In the genomic region with DNA sequence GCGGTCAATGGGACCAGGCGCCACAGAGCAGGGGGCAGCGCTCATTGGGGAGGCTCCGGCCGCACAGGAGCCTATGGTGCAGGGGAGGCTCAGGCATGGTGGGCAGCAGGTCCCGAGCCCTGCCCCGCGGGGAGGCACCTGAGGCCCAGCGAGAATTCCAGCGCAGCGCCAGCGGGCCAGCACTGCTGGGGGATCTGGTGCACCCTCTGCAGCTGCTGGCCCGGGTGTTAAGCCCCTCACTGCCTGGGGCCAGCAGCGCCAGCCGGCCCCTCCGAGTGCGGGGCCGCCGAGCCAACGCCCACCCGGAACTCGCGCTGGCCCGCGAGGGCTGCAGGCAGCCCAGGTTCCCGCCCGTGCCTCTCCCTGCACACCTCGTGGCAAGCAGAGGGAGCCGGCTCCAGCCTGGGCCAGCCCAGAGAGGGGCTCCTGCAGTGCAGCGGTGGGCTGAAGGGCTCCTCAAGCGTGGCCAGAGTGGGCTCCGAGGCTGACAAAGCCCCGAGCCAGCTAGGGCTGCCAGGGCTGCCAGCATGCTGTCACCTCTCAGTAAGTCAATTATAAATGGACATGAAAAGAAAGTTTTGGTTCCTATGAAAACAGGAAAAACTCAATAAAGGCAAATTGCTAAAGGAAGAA, we compare ENCODE assay signal across 9 cellular contexts. TPM values are rescaled to one million over a fixed set of nuclear protein-coding genes. Genes with fewer than 3 reads are reported as not detected.
"Had no signal": no experiment of that assay in that cellular context is flagged by ENCODE, and none has a peak within 500 bp of the region (broad histone marks: within the 10 kb centered on the region; RNA-seq: fewer than 3 reads in every experiment).

No MANE protein-coding gene starts in this region.

- H3K9ac ChIP-seq: GM23248, KMS-11 had no signal

- H2AFZ ChIP-seq: GM23248 had no signal

- H3K27ac ChIP-seq: GM23248, HL-60, KMS-11 had no signal

- H3K4me3 ChIP-seq: GM23248, HAP-1 had no signal

- H3K9me3 ChIP-seq: HAP-1 had no signal

- H3K4me1 ChIP-seq: HAP-1 had no signal

- DNase-seq: GM23248, GOT3, H7, IMR-90, KBM-7 had no signal

- H3K36me3 ChIP-seq: HAP-1 had no signal

- H3K4me2 ChIP-seq: KMS-11 had no signal

- ATAC-seq: HCT116 had no signal

RNA-seq across cellular contexts. Expression of a gene that starts 14.5 kb away (rescaled TPM):
- total RNA-seq: GM23248, H7 had no signal
